In the genomic region with DNA sequence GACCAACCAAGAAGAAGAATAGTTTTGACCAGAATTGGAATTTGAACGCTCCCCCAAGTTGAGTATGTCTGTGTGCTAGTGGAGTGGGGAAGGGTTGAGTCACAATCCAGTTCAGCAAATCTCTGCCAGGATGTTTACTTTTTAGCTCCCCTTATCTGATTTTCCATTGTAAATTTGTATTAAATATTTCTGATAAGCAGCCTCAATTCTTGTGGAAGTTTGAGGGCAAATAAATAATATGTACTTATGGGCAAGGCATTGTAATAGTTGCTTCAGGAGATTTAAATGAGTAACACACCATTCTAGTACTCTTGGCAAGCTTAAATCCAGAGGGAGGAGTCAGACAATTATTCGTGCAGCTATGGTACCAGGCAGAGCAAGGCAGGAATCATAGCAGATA, we compare ENCODE assay signal across 13 cellular contexts. TPM values are rescaled to one million over a fixed set of nuclear protein-coding genes. Genes with fewer than 3 reads are reported as not detected.
DNase-seq lines count a peak whose midpoint lies in the region; ATAC-seq and TF ChIP-seq lines count a peak whose summit lies in the region.
"Had no signal": no experiment of that assay in that cellular context is flagged by ENCODE, and none has a peak within 500 bp of the region (broad histone marks: within the 10 kb centered on the region; RNA-seq: fewer than 3 reads in every experiment).

No MANE protein-coding gene starts in this region.

- no peak for TF ChIP-seq POLR2A in sigmoid colon (IDR thresholded peaks at IDR 0.05)

- peaks cover 21% of the 10 kb centered on the region for H3K36me3 Mint-ChIP-seq in type B pancreatic cell

- H3K9me3 ChIP-seq in sigmoid colon, result no peaks in the 10 kb centered on the region

- DNase-seq in DMS53 (lab: John Stamatoyannopoulos, UW), result peak; percentile 9
- no peak for DNase-seq in DMS53 treated with DMSO at 0.1 percent for 48 hours (lab: John Stamatoyannopoulos, UW; ENCODE audit: unreplicated experiment)
- peak; percentile 83 for DNase-seq in choroid plexus epithelial cell (ENCODE audit: low read depth)
- DNase-seq in iris pigment epithelial cell (ENCODE audit: low read depth), result peak; percentile 86
- DNase-seq in type B pancreatic cell (ENCODE audit: extremely low spot score, unreplicated experiment), result no peak
- DNase-seq in sigmoid colon, result no peak
- DNase-seq in HPDE6-E6E7 (ENCODE audit: extremely low spot score), result no peak
- DNase-seq: activated T-cell treated with anti-CD3 and anti-CD28 coated beads, Interleukin-2, amount 50 U/mL, for 1 hour; head of caudate nucleus; stimulated activated CD8-positive, alpha-beta memory T cell treated with anti-CD3 and anti-CD28 coated beads, Interleukin-4, amount 100 ng/mL, for 48 hours had no signal

- peaks cover 29% of the 10 kb centered on the region for H3K4me1 Mint-ChIP-seq in type B pancreatic cell (ENCODE audit: unreplicated experiment)
- H3K4me1 Mint-ChIP-seq: central memory CD8-positive, alpha-beta T cell had no signal

- no peaks in the 10 kb centered on the region for H3K27me3 ChIP-seq in sigmoid colon

- H3K27ac Mint-ChIP-seq in type B pancreatic cell, result peak overlapping the region; percentile 82

- peak overlapping the region; percentile 6 for H3K4me3 Mint-ChIP-seq in type B pancreatic cell
- H3K4me3 Mint-ChIP-seq: central memory CD8-positive, alpha-beta T cell had no signal

- WGBS in sigmoid colon, 2 donors, result 48 to 58% methylated on average over 2 of the region's 2 CpGs

- H3K36me3 ChIP-seq in sigmoid colon, result no peaks in the 10 kb centered on the region

- intact Hi-C loops in sigmoid colon (cut with DNase I), result no loop called here

- H3K27ac ChIP-seq in sigmoid colon, result no peak overlapping the region
- H3K27ac ChIP-seq: 22Rv1 had no signal

- TF ChIP-seq EP300 in sigmoid colon (IDR thresholded peaks at IDR 0.05), result no peak

- H3K4me3 ChIP-seq in choroid plexus epithelial cell (ENCODE audit: low read depth, low read length), result no peak overlapping the region
- H3K4me3 ChIP-seq in sigmoid colon, result no peak overlapping the region

- H3K9me3 Mint-ChIP-seq in type B pancreatic cell, result peaks cover 6% of the 10 kb centered on the region
- H3K9me3 Mint-ChIP-seq: central memory CD8-positive, alpha-beta T cell had no signal

- H3K4me1 ChIP-seq in sigmoid colon, result no peaks in the 10 kb centered on the region

- H3K27me3 Mint-ChIP-seq in type B pancreatic cell, result no peaks in the 10 kb centered on the region

- ATAC-seq in HG02884 (IDR thresholded peaks at IDR 0.05; ENCODE audit: unreplicated experiment), result no peak

- TF ChIP-seq CTCF in choroid plexus epithelial cell (conservative IDR thresholded peaks at IDR 0.05; ENCODE audit: low read depth, low read length) (no peak), type B pancreatic cell (conservative IDR thresholded peaks at IDR 0.05) (no peak), sigmoid colon (IDR thresholded peaks at IDR 0.05) (no peak)

RNA-seq across cellular contexts. Expression of a gene that starts 14.4 kb away (rescaled TPM):
- total RNA-seq in type B pancreatic cell (ENCODE audit: low replicate concordance), result 47.3 and 52.1 TPM in 2 replicates
- 1 to 10 TPM; 1.5 to 2.5 (median 1.7) TPM for total RNA-seq in sigmoid colon
- 10 to 100 TPM in 1 of 3 donors, 1 to 10 TPM in 2; 7.8 to 14.5 (median 9.0) TPM for polyA plus RNA-seq in sigmoid colon

Comparison
In these comparisons a context has a peak if more than half of its experiments do, and no peak if none do; other contexts are left out.
1. DNase-seq: peak in DMS53 (single experiment), choroid plexus epithelial cell (single experiment) and iris pigment epithelial cell (single experiment); none in DMS53 treated with DMSO at 0.1 percent for 48 hours (single experiment), type B pancreatic cell (single experiment), sigmoid colon (single experiment) and HPDE6-E6E7 (single experiment).
2. RNA of a gene that starts 14.4 kb away (total RNA-seq): 47.3 to 52.1 TPM in type B pancreatic cell; 1.5 to 2.5 TPM in sigmoid colon; every median in the first group is over 10 times any median in the second.